ENCODE assay signal across 8 cellular contexts in the genomic region with DNA sequence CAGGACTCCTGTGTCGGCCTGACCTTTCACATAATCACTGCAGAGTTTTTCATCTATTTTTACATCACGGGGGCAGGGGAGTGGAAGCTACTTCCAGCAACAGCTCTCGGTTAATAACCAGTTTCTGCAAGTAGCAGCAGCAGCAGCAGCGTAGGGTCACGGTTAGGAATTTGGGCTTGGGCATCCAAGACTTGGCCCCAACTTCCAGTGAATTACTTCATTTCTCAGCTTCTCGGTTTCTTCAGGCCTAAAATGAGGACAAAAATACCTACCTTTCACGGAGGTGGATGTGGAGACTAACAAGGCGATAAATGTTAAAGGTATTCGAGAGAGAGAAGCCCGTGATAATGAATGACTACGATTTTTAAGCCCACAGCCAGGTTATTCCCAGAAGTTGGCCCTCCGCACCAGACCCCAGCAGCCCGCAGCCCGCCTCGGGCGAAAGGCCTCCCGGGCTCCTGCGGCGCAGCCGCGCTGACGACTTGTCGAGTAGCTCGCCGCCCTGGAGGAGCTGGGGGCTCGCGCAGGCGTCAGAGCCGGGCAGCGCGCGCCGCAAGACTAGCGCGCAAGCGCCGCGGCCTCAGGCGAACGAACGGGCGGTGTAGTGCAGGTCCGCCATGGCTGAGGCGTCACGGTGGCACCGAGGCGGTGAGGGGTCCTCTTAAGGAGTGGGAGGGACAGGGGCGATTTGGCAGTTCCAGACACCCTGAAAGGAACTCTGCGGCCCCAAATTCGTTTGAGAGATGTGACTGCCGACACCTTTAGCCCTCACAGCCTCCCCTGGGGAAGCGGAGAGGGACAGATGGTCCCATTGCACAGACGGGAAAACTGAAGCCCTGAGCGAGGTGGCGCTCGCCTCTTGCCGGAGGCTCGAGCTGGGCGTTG. TPM values are rescaled to one million over a fixed set of nuclear protein-coding genes. Genes with fewer than 3 reads are reported as not detected.
DNase-seq lines count a peak whose midpoint lies in the region; ATAC-seq, FAIRE-seq and TF ChIP-seq lines count a peak whose summit lies in the region.

PKD2L2 (plus strand) TSS at position 583 of the 885 bp plus-strand sequence; CDS start at position 618, 35 bp downstream.

- H3K27me3 ChIP-seq in prostate gland (replicated peaks; ENCODE audit: insufficient read depth) (no peaks in the 10 kb centered on the region), upper lobe of right lung (no peaks in the 10 kb centered on the region)

- POLR2A ChIA-PET in A549 (lab: Yijun Ruan, JAX) = interaction anchor here (0.8 to 1.4 kb wide), 2 partner anchors 15 to 55 kb away, joined by 3 to 5 read pairs; no protein-coding TSS in a partner anchor
- POLR2A ChIA-PET in activated naive CD8-positive, alpha-beta T cell treated with anti-CD3 and anti-CD28 coated beads, Interleukin-2, amount 10 ng/mL, durations not matched to agents 7 days and 5 days (lab: Charles Lee) = interaction anchor here (0.8 to 2.0 kb wide), 8 partner anchors 9 to 141 kb away, joined by 3 to 11 read pairs (median 7); partner anchors contain the start of gene HNRNPA0

- peak within 1 kb of the TSS; percentile 89 for H3K27ac Mint-ChIP-seq in activated naive CD8-positive, alpha-beta T cell treated with anti-CD3 and anti-CD28 coated beads, Interleukin-2, amount 10 ng/mL, durations not matched to agents 7 days and 5 days

- H3K4me1 Mint-ChIP-seq in activated naive CD8-positive, alpha-beta T cell treated with anti-CD3 and anti-CD28 coated beads, Interleukin-2, amount 10 ng/mL, durations not matched to agents 7 days and 5 days = peaks cover 16% of the 10 kb centered on the region

- TF ChIP-seq EP300 in A549 (IDR thresholded peaks at IDR 0.05) = no peak

- peak within 1 kb of the TSS; percentile 82 for H3K4me3 Mint-ChIP-seq in activated naive CD8-positive, alpha-beta T cell treated with anti-CD3 and anti-CD28 coated beads, Interleukin-2, amount 10 ng/mL, durations not matched to agents 7 days and 5 days

- H3K36me3 Mint-ChIP-seq in activated naive CD8-positive, alpha-beta T cell treated with anti-CD3 and anti-CD28 coated beads, Interleukin-2, amount 10 ng/mL, durations not matched to agents 7 days and 5 days = no peaks in the 10 kb centered on the region

- DNase-seq in A549 (ENCODE audit: low read depth in 1 of 2, low spot score in 1 of 2) (peak; percentile 4 to 82), SKM-1 treated with dmso at 0.1 percent for 144 hours (lab: John Stamatoyannopoulos, UW; ENCODE audit: unreplicated experiment) (peak; percentile 79), left cardiac atrium (peak; percentile 90), prostate gland (ENCODE audit: low spot score) (peak; percentile 67), upper lobe of right lung (peak; percentile 93)
- peak; percentile 87 for DNase-seq in activated naive CD8-positive, alpha-beta T cell treated with anti-CD3 and anti-CD28 coated beads, Interleukin-2, amount 10 ng/mL, durations not matched to agents 7 days and 5 days

- H3K4me2 ChIP-seq in A549 = peak within 1 kb of the TSS; percentile 74

- no peak for FAIRE-seq in A549 (lab: Jason Lieb, UNC)

- intact Hi-C loops in left cardiac atrium (cut with DNase I) = no loop called here
- intact Hi-C loops in prostate gland (cut with DNase I) = no loop called here
- intact Hi-C loops in upper lobe of right lung (cut with DNase I) = no loop called here

- H3K9me3 Mint-ChIP-seq in activated naive CD8-positive, alpha-beta T cell treated with anti-CD3 and anti-CD28 coated beads, Interleukin-2, amount 10 ng/mL, durations not matched to agents 7 days and 5 days = no peaks in the 10 kb centered on the region

- TF ChIP-seq POLR2A in A549 (IDR thresholded peaks at IDR 0.05; ENCODE audit: low read length) = peak; percentile 61
- TF ChIP-seq POLR2A in prostate gland (IDR thresholded peaks at IDR 0.05) = peak; percentile 51

- no peak for TF ChIP-seq CTCF in A549 (IDR thresholded peaks at IDR 0.05)
- peak in 1 of 4 experiments; percentile 23 for TF ChIP-seq CTCF in prostate gland (IDR thresholded peaks at IDR 0.05)
- TF ChIP-seq CTCF in upper lobe of right lung (IDR thresholded peaks at IDR 0.05) = no peak

- peak; percentile 94 to 98 for ATAC-seq in A549
- peak; percentile 93 for ATAC-seq in GM18907 (IDR thresholded peaks at IDR 0.05; ENCODE audit: unreplicated experiment)
- ATAC-seq in HG03139 (IDR thresholded peaks at IDR 0.05; ENCODE audit: unreplicated experiment) = peak; percentile 94
- ATAC-seq in activated naive CD8-positive, alpha-beta T cell treated with anti-CD3 and anti-CD28 coated beads, Interleukin-2, amount 10 ng/mL, durations not matched to agents 7 days and 5 days (ENCODE audit: low read depth) = peak; percentile 99
- peak; percentile 99 for ATAC-seq in left cardiac atrium
- ATAC-seq in upper lobe of right lung = peak; percentile 100

- peaks cover 16% of the 10 kb centered on the region for H3K4me1 ChIP-seq in A549
- H3K4me1 ChIP-seq in prostate gland (replicated peaks) = no peaks in the 10 kb centered on the region
- H3K4me1 ChIP-seq in upper lobe of right lung = no peaks in the 10 kb centered on the region

- no peak for TF ChIP-seq RAD21 in A549 (conservative IDR thresholded peaks at IDR 0.05 in 1 of 2, IDR thresholded peaks at IDR 0.05 in 1 of 2)

- CTCF ChIA-PET in A549 (lab: Yijun Ruan, JAX) = interaction anchor here (0.7 to 2.4 kb wide), 7 partner anchors 9 to 1763 kb away, joined by 3 to 5 read pairs (median 4); no protein-coding TSS in a partner anchor

- peaks cover 3% of the 10 kb centered on the region for H3K27me3 Mint-ChIP-seq in activated naive CD8-positive, alpha-beta T cell treated with anti-CD3 and anti-CD28 coated beads, Interleukin-2, amount 10 ng/mL, durations not matched to agents 7 days and 5 days

- H3K27ac ChIP-seq in A549 = peak within 1 kb of the TSS; percentile 72 to 77
- H3K27ac ChIP-seq in prostate gland = peak within 1 kb of the TSS; percentile 63 to 72
- peak within 1 kb of the TSS; percentile 75 for H3K27ac ChIP-seq in upper lobe of right lung

- H3K36me3 ChIP-seq in prostate gland (no peaks in the 10 kb centered on the region), upper lobe of right lung (no peaks in the 10 kb centered on the region)

- H3K9me3 ChIP-seq in A549 (no peaks in the 10 kb centered on the region), prostate gland (no peaks in the 10 kb centered on the region), upper lobe of right lung (no peaks in the 10 kb centered on the region)

- 67% methylated on average over 59 of the region's 59 CpGs for WGBS in A549 (ENCODE audit: missing lambda C conversion rate)
- WGBS in prostate gland = 13% methylated on average over 48 of the region's 59 CpGs

- H3K4me3 ChIP-seq in A549 (peak within 1 kb of the TSS; percentile 48), prostate gland (peak within 1 kb of the TSS; percentile 24 to 43), upper lobe of right lung (peak within 1 kb of the TSS; percentile 53)

TF ChIP-seq in A549, 52 proteins besides CTCF, POLR2A, EP300 and RAD21 (continues in another document):
- TF ChIP-seq CHD2 (IDR thresholded peaks at IDR 0.05; ENCODE audit: low read length, partially characterized antibody) (no peak), RCOR1 (IDR thresholded peaks at IDR 0.05; ENCODE audit: low read depth, low read length) (no peak), HOXA7 (CRISPR knock-in tag; IDR thresholded peaks at IDR 0.05) (no peak), ESRRA (IDR thresholded peaks at IDR 0.05; ENCODE audit: borderline replicate concordance, low read length) (no peak), CEBPB (IDR thresholded peaks at IDR 0.05) (no peak), SMC3 (IDR thresholded peaks at IDR 0.05) (no peak), EHMT2 (IDR thresholded peaks at IDR 0.05; ENCODE audit: low read depth) (no peak), NR3C1 (IDR thresholded peaks at IDR 0.05) (no peak), BHLHE40 (IDR thresholded peaks at IDR 0.05; ENCODE audit: low read depth, low read length) (no peak), TFCP2L1 (CRISPR knock-in tag; IDR thresholded peaks at IDR 0.05) (no peak), RFX5 (IDR thresholded peaks at IDR 0.05) (no peak), FOXS1 (CRISPR knock-in tag; IDR thresholded peaks at IDR 0.05) (no peak), HEYL (CRISPR knock-in tag; IDR thresholded peaks at IDR 0.05) (no peak), HDAC2 (IDR thresholded peaks at IDR 0.05) (peak; percentile 39; the same call in 1 of the 2 replicates), FOSL2 (IDR thresholded peaks at IDR 0.05) (no peak), FOSL2 (CRISPR knock-in tag; IDR thresholded peaks at IDR 0.05) (no peak), ZSCAN20 (CRISPR knock-in tag; IDR thresholded peaks at IDR 0.05) (no peak), MAFK (IDR thresholded peaks at IDR 0.05; ENCODE audit: partially characterized antibody) (no peak), NFE2L2 (conservative IDR thresholded peaks at IDR 0.05; ENCODE audit: low read length) (no peak)
- TF ChIP-seq, protein P1, sequence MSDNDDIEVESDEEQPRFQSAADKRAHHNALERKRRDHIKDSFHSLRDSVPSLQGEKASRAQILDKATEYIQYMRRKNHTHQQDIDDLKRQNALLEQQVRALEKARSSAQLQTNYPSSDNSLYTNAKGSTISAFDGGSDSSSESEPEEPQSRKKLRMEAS (IDR thresholded peaks at IDR 0.05) = peak; percentile 33; the same call in 1 of the 2 replicates
- TF ChIP-seq, protein P2, sequence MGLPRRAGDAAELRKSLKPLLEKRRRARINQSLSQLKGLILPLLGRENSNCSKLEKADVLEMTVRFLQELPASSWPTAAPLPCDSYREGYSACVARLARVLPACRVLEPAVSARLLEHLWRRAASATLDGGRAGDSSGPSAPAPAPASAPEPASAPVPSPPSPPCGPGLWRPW (IDR thresholded peaks at IDR 0.05) = no peak

RNA-seq across cellular contexts. Expression of gene PKD2L2, which starts in this region (rescaled TPM):
- polyA plus RNA-seq in A549 (2011; rRNA removed) (0.05 TPM in 1 of 2 replicates, not detected in the other), A549 (2017; fragmentation: RNase III; extraction: RNeasy Plus Mini Kit Qiagen cat#74134 plus additional on column Dnase treatment) (0.04 TPM in 1 of 3 replicates, not detected in the others)
- polyA plus RNA-seq in A549 (2012; cell fraction: cytosol; rRNA removed) = 0.05 TPM in 1 of 2 replicates, not detected in the other
- not detected in 2 replicates for polyA plus RNA-seq in A549 (2012; cell fraction: nucleus; rRNA removed)
- polyA minus RNA-seq in A549 (2011; rRNA and poly(A)+ RNA removed) = not detected in 2 replicates
- not detected for total RNA-seq in activated naive CD8-positive, alpha-beta T cell treated with anti-CD3 and anti-CD28 coated beads, Interleukin-2, amount 10 ng/mL, durations not matched to agents 7 days and 5 days
- total RNA-seq in left cardiac atrium (under 1 TPM; 0.24 to 0.52 TPM), prostate gland (under 1 TPM in 1 of 2 donors, not detected in 1; 0.45 TPM), upper lobe of right lung (not detected)

Comparison
In these comparisons a context has a peak if more than half of its experiments do, and no peak if none do; other contexts are left out.
1. Peak in every context shown above with its lines: DNase-seq, ATAC-seq, H3K4me3 ChIP-seq and H3K27ac ChIP-seq.
2. Peak in DNase-seq, ATAC-seq, H3K4me3 ChIP-seq, H3K27ac ChIP-seq and H3K4me2 ChIP-seq in A549; RNA of the gene not detected or under 1 TPM.
3. Peak in DNase-seq and ATAC-seq in activated naive CD8-positive, alpha-beta T cell treated with anti-CD3 and anti-CD28 coated beads, Interleukin-2, amount 10 ng/mL, durations not matched to agents 7 days and 5 days; RNA of the gene not detected or under 1 TPM.
4. Peak in DNase-seq and ATAC-seq in left cardiac atrium; RNA of the gene not detected or under 1 TPM.
5. Peak in DNase-seq, H3K4me3 ChIP-seq and H3K27ac ChIP-seq in prostate gland; RNA of the gene not detected or under 1 TPM.
6. Peak in DNase-seq, ATAC-seq, H3K4me3 ChIP-seq and H3K27ac ChIP-seq in upper lobe of right lung; RNA of the gene not detected or under 1 TPM.
7. DNase-seq: peak in every context shown above with its lines; median percentile 93 in upper lobe of right lung; 90 in left cardiac atrium; 87 in activated naive CD8-positive, alpha-beta T cell treated with anti-CD3 and anti-CD28 coated beads, Interleukin-2, amount 10 ng/mL, durations not matched to agents 7 days and 5 days; 79 in SKM-1 treated with dmso at 0.1 percent for 144 hours; 67 in prostate gland; 43 in A549.